In the genomic region with DNA sequence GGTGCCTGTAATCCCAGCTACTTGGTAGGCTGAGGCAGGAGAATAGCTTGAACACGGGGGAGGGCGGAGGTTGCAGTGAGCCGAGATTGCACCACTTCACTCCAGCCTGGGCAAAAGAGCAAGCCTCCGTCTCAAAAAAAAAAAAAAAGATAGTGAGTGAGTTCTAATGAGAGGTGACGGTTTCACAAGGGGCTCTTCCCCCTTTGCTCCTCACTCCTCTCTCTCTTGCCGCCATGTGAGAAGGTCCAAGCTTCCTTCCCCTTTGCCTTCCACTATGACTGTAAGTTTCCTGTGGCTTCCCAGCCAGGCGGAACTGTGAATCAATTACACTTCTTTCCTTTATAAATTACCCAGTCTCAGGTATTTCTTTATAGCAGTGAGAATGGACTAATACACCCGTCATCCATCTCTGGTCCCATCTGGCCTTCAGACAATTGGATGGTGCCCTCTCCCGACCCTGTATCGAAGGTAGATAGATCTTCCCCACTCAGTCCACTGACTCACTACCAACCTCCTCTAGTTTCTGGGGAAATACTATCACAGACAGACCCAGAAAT, we compare ENCODE assay signal across 11 cellular contexts. TPM values are rescaled to one million over a fixed set of nuclear protein-coding genes. Genes with fewer than 3 reads are reported as not detected.
A peak's percentile ranks its signal among the peaks of the same experiment; 100 is the strongest.
DNase-seq lines count a peak whose midpoint lies in the region; ATAC-seq and TF ChIP-seq lines count a peak whose summit lies in the region.
"Had no signal": no experiment of that assay in that cellular context is flagged by ENCODE, and none has a peak within 500 bp of the region (broad histone marks: within the 10 kb centered on the region; RNA-seq: fewer than 3 reads in every experiment).

No MANE protein-coding gene starts in this region.

- no peak overlapping the region for H3K4me3 ChIP-seq in neural progenitor cell
- H3K4me3 ChIP-seq: colonic mucosa had no signal

- H3K79me2 ChIP-seq in neural progenitor cell (ENCODE audit: low read depth): no peaks in the 10 kb centered on the region

- TF ChIP-seq CTCF in glutamatergic neuron (IDR thresholded peaks at IDR 0.05; ENCODE audit: partially characterized antibody, unreplicated experiment) (no peak), foreskin keratinocyte (conservative IDR thresholded peaks at IDR 0.05) (no peak), neural progenitor cell (IDR thresholded peaks at IDR 0.05) (no peak)

- DNase-seq in NOMO-1 treated with dmso at 0.1 percent for 144 hours (lab: John Stamatoyannopoulos, UW; ENCODE audit: unreplicated experiment) (peak; percentile 92), naive B cell (peak; percentile 58), NCI-H510A (lab: John Stamatoyannopoulos, UW) (no peak), glutamatergic neuron (no peak), foreskin keratinocyte (no peak), neural progenitor cell (ENCODE audit: low spot score) (no peak)
- DNase-seq: activated naive CD4-positive, alpha-beta T cell; colonic mucosa; NCI-H2029 had no signal

- H3K9me3 ChIP-seq in neural progenitor cell (ENCODE audit: low read depth): no peaks in the 10 kb centered on the region
- H3K9me3 ChIP-seq: colonic mucosa had no signal

- H4K20me1 ChIP-seq in neural progenitor cell (ENCODE audit: low read depth): no peaks in the 10 kb centered on the region

- H3K4me1 ChIP-seq in foreskin keratinocyte (no peaks in the 10 kb centered on the region), neural progenitor cell (no peaks in the 10 kb centered on the region)
- H3K4me1 ChIP-seq: colonic mucosa had no signal

- no peaks in the 10 kb centered on the region for H3F3A ChIP-seq in neural progenitor cell (ENCODE audit: low read depth)

- H3K4me1 Mint-ChIP-seq in naive B cell (peaks cover 28 to 42% (median 29%) of the 10 kb centered on the region in 3 donors), glutamatergic neuron (ENCODE audit: low read depth, unreplicated experiment) (no peaks in the 10 kb centered on the region), neural progenitor cell (peaks cover 12% of the 10 kb centered on the region)

- H3K27me3 Mint-ChIP-seq in naive B cell: no peaks in the 10 kb centered on the region
- no peaks in the 10 kb centered on the region for H3K27me3 Mint-ChIP-seq in glutamatergic neuron (ENCODE audit: unreplicated experiment)
- peaks cover 7% of the 10 kb centered on the region for H3K27me3 Mint-ChIP-seq in neural progenitor cell (ENCODE audit: insufficient read depth, low read depth)

- H3K27ac Mint-ChIP-seq in naive B cell (peak overlapping the region; percentile 44 to 84 (median 68)), glutamatergic neuron (ENCODE audit: unreplicated experiment) (no peak overlapping the region), neural progenitor cell (no peak overlapping the region)

- no peak overlapping the region for H3K27ac ChIP-seq in foreskin keratinocyte
- H3K27ac ChIP-seq in neural progenitor cell: no peak overlapping the region
- H3K27ac ChIP-seq: colonic mucosa had no signal

- H2AFZ ChIP-seq in neural progenitor cell (replicated peaks): no peak overlapping the region

- H3K27me3 ChIP-seq in foreskin keratinocyte (no peaks in the 10 kb centered on the region), neural progenitor cell (no peaks in the 10 kb centered on the region)
- H3K27me3 ChIP-seq: colonic mucosa had no signal

- peak overlapping the region in 4 of 8 donors; percentile 23 to 74 (median 38) for H3K4me3 Mint-ChIP-seq in naive B cell
- no peak overlapping the region for H3K4me3 Mint-ChIP-seq in glutamatergic neuron (ENCODE audit: unreplicated experiment)
- H3K4me3 Mint-ChIP-seq in neural progenitor cell: no peak overlapping the region

- H3K9ac ChIP-seq in neural progenitor cell: no peak overlapping the region

- ATAC-seq in GM18502 (IDR thresholded peaks at IDR 0.05; ENCODE audit: poor library complexity, unreplicated experiment) (peak; percentile 73), HG02678 (IDR thresholded peaks at IDR 0.05; ENCODE audit: unreplicated experiment) (peak; percentile 63), naive B cell (ENCODE audit: low read depth in 2 of 2) (peak; percentile 85 to 86), foreskin keratinocyte (no peak)

- H3K4me2 ChIP-seq in neural progenitor cell: no peak overlapping the region

- no peaks in the 10 kb centered on the region for H3K36me3 ChIP-seq in neural progenitor cell
- H3K36me3 ChIP-seq: colonic mucosa had no signal

- no peaks in the 10 kb centered on the region for H3K9me3 Mint-ChIP-seq in naive B cell
- H3K9me3 Mint-ChIP-seq in glutamatergic neuron (ENCODE audit: unreplicated experiment): peaks cover 5% of the 10 kb centered on the region
- peaks cover 7% of the 10 kb centered on the region for H3K9me3 Mint-ChIP-seq in neural progenitor cell

- H3K36me3 Mint-ChIP-seq in naive B cell (no peaks in the 10 kb centered on the region), glutamatergic neuron (ENCODE audit: unreplicated experiment) (no peaks in the 10 kb centered on the region), neural progenitor cell (no peaks in the 10 kb centered on the region)

RNA-seq across cellular contexts. Expression of gene RCOR1, which starts 27.0 kb away (rescaled TPM):
- polyA plus RNA-seq in naive B cell (ENCODE audit: low read depth in 6 of 6): 1 to 10 TPM in 5 of 6 donors, under 1 TPM in 1; 0.78 to 2.6 (median 1.6) TPM
- 14.3 TPM for total RNA-seq in glutamatergic neuron (ENCODE audit: unreplicated experiment)
- 27.7 and 31.7 TPM in 2 replicates for total RNA-seq in foreskin keratinocyte
- polyA plus RNA-seq in foreskin keratinocyte: 9.0 and 9.4 TPM in 2 replicates
- total RNA-seq in neural progenitor cell (ENCODE audit: low replicate concordance): 25.3 and 33.7 TPM in 2 replicates

RNA-seq across cellular contexts. Expression of gene ANKRD9, which starts 55.8 kb away (rescaled TPM):
- under 1 TPM in 5 of 6 donors, not detected in 1; 0.08 to 0.49 (median 0.17) TPM for polyA plus RNA-seq in naive B cell (ENCODE audit: low read depth in 6 of 6)
- 3.5 TPM for total RNA-seq in glutamatergic neuron (ENCODE audit: unreplicated experiment)
- total RNA-seq in foreskin keratinocyte: 6.7 and 7.8 TPM in 2 replicates
- polyA plus RNA-seq in foreskin keratinocyte: 9.3 and 9.5 TPM in 2 replicates
- total RNA-seq in neural progenitor cell (ENCODE audit: low replicate concordance): 10.8 and 47.4 TPM in 2 replicates

Comparison
In these comparisons a context has a peak if more than half of its experiments do, and no peak if none do; other contexts are left out.
1. DNase-seq: peak in NOMO-1 treated with dmso at 0.1 percent for 144 hours (single experiment) and naive B cell (single experiment); none in NCI-H510A (single experiment), glutamatergic neuron (single experiment), foreskin keratinocyte (0 of 2) and neural progenitor cell (single experiment).
2. H3K27ac Mint-ChIP-seq: peak in naive B cell (6 of 6); none in glutamatergic neuron (single experiment) and neural progenitor cell (single experiment).